In genomic region chr1:212567676-212568075, GRCh38 we compare ENCODE assay signal across 12 cellular contexts. TPM values are rescaled to one million over a fixed set of nuclear protein-coding genes. Genes with fewer than 3 reads are reported as not detected.
DNase-seq lines count a peak whose midpoint lies in the region; ATAC-seq, FAIRE-seq and TF ChIP-seq lines count a peak whose summit lies in the region.
"Had no signal": no experiment of that assay in that cellular context is flagged by ENCODE, and none has a peak within 500 bp of the region (broad histone marks: within the 10 kb centered on the region; RNA-seq: fewer than 3 reads in every experiment).

No MANE protein-coding gene starts in this region.

- H3K9me3 ChIP-seq in PC-3 (ENCODE audit: low read length) (no peaks in the 10 kb centered on the region), endothelial cell of umbilical vein (replicated peaks; ENCODE audit: control insufficient read depth, insufficient read depth, low read length) (no peaks in the 10 kb centered on the region), sigmoid colon (no peaks in the 10 kb centered on the region)

- dilution Hi-C loops in endothelial cell of umbilical vein (cut with MboI; ENCODE audit: extremely low pct_ligation_motif_present, low sequenced_read_pairs): no loop called here

- H3K4me1 ChIP-seq in PC-3 (ENCODE audit: insufficient read depth, low read length) (peaks cover 21% of the 10 kb centered on the region), endothelial cell of umbilical vein (ENCODE audit: control insufficient read depth, extremely low read depth, insufficient read depth, low read length) (peaks cover 18% of the 10 kb centered on the region), sigmoid colon (peaks cover 0 to 11% (median 9%) of the 10 kb centered on the region in 4 donors)

- H3K9me2 ChIP-seq in PC-3 (replicated peaks; ENCODE audit: low read length): no peaks in the 10 kb centered on the region

- H3K9me3 Mint-ChIP-seq in WTC11: peaks cover 5% of the 10 kb centered on the region; the same call in 1 of the 2 replicates

- no peak overlapping the region for H3K27ac ChIP-seq in PC-3 (ENCODE audit: low read length)
- H3K27ac ChIP-seq in endothelial cell of umbilical vein (ENCODE audit: insufficient read depth, low read depth, low read length): no peak overlapping the region
- H3K27ac ChIP-seq in sigmoid colon: peak overlapping the region; percentile 73 to 81 (median 78)
- H3K27ac ChIP-seq: epithelial cell of prostate had no signal

- CTCF ChIA-PET in PC-3 (lab: Charles Lee) (interaction anchor here (0.6 to 0.8 kb wide), 3 partner anchors 13 to 1970 kb away, joined by 3 to 4 read pairs (median 3); no protein-coding TSS in a partner anchor), endothelial cell of umbilical vein (lab: Charles Lee) (interaction anchor here (0.8 to 2.2 kb wide), 11 partner anchors 8 to 182 kb away, joined by 3 to 10 read pairs (median 4); partner anchors contain the start of gene ATF3), WTC11 (lab: Charles Lee) (interaction anchor here (1.0 to 1.7 kb wide), 4 partner anchors 14 to 112 kb away, joined by 3 to 9 read pairs (median 4); no protein-coding TSS in a partner anchor)

- no peaks in the 10 kb centered on the region for H3F3A ChIP-seq in PC-3 (ENCODE audit: low read length, unreplicated experiment)

- DNase-seq in GM19239 (ENCODE audit: insufficient read length, low spot score): no peak
- DNase-seq in PC-3: no peak
- no peak for DNase-seq in endothelial cell of umbilical vein (ENCODE audit: low read depth, low spot score)
- DNase-seq in sigmoid colon: no peak
- no peak for DNase-seq in WTC11 (ENCODE audit: low spot score)
- no peak for DNase-seq in NCI-H2196 (lab: John Stamatoyannopoulos, UW; ENCODE audit: unreplicated experiment)
- DNase-seq in A172 (ENCODE audit: low spot score): no peak
- DNase-seq in ecto neural progenitor cell (ENCODE audit: low spot score): no peak

- peaks cover 14% of the 10 kb centered on the region for H3K4me1 Mint-ChIP-seq in WTC11

- H3K4me2 ChIP-seq in PC-3 (ENCODE audit: low read length) (peak overlapping the region; percentile 85), endothelial cell of umbilical vein (ENCODE audit: insufficient read depth, low read length) (peak overlapping the region; percentile 88)

- no peaks in the 10 kb centered on the region for H3K27me3 ChIP-seq in PC-3 (ENCODE audit: low read length)
- H3K27me3 ChIP-seq in endothelial cell of umbilical vein (ENCODE audit: control insufficient read depth in 2 of 2, insufficient read depth in 2 of 2, low read length in 2 of 2): no peaks in the 10 kb centered on the region
- no peaks in the 10 kb centered on the region for H3K27me3 ChIP-seq in sigmoid colon

- no peaks in the 10 kb centered on the region for H3K9me1 ChIP-seq in endothelial cell of umbilical vein (replicated peaks; ENCODE audit: control insufficient read depth, extremely low read depth, insufficient read depth, low read length)

- no peak overlapping the region for H3K4me3 Mint-ChIP-seq in WTC11

- peak overlapping the region; percentile 67; the same call in 1 of the 2 replicates for H3K4me3 ChIP-seq in PC-3 (ENCODE audit: low read length)
- no peak overlapping the region for H3K4me3 ChIP-seq in endothelial cell of umbilical vein (replicated peaks in 1 of 3; ENCODE audit: insufficient read depth in 1 of 3, low read depth in 1 of 3, low read length in 3 of 3)
- no peak overlapping the region for H3K4me3 ChIP-seq in sigmoid colon

- H3K9ac ChIP-seq in PC-3 (ENCODE audit: low read length): no peak overlapping the region
- peak overlapping the region; percentile 82 for H3K9ac ChIP-seq in endothelial cell of umbilical vein (replicated peaks; ENCODE audit: extremely low read depth, insufficient read depth, low read length)

- H3K27me3 Mint-ChIP-seq in WTC11 (ENCODE audit: low read depth): no peaks in the 10 kb centered on the region; the same call in 1 of the 2 replicates

- BruUV-seq in PC-3 (replicated peaks; lab: Mats Ljungman, UMichigan) (no TSS peak), endothelial cell of umbilical vein (replicated peaks; lab: Mats Ljungman, UMichigan) (no TSS peak)

- ATAC-seq in PC-3: no peak
- ATAC-seq in WTC11: no peak

- WGBS in sigmoid colon, 2 donors: 76% methylated on average over 2 of the region's 2 CpGs

- no peaks in the 10 kb centered on the region for H3K36me3 Mint-ChIP-seq in WTC11

- POLR2A ChIA-PET in PC-3 (lab: Charles Lee; ENCODE audit: unreplicated experiment): interaction anchor here (0.5 to 2.1 kb wide), 3 partner anchors 13 to 290 kb away, joined by 3 to 12 read pairs (median 3); partner anchors contain the start of genes ATF3 and FLVCR1
- POLR2A ChIA-PET in endothelial cell of umbilical vein (lab: Charles Lee): interaction anchor here (2.8 kb wide), 1 partner anchor 41 kb away, joined by 16 read pairs; the partner anchor contains the start of gene ATF3
- POLR2A ChIA-PET in WTC11 (lab: Charles Lee): interaction anchor here (1.8 kb wide), 1 partner anchor 41 kb away, joined by 5 read pairs; the partner anchor contains the start of gene ATF3

- H2AFZ ChIP-seq in PC-3 (ENCODE audit: low read length) (no peak overlapping the region), endothelial cell of umbilical vein (ENCODE audit: low read depth, low read length) (no peak overlapping the region)

- TF ChIP-seq CTCF in PC-3 (conservative IDR thresholded peaks at IDR 0.05; ENCODE audit: low read depth, low read length): no peak
- no peak for TF ChIP-seq CTCF in endothelial cell of umbilical vein (IDR thresholded peaks at IDR 0.05; ENCODE audit: extremely low read depth in 1 of 2, insufficient read depth in 1 of 2, low read depth in 1 of 2, low read length in 2 of 2)
- TF ChIP-seq CTCF in sigmoid colon (IDR thresholded peaks at IDR 0.05): no peak
- TF ChIP-seq CTCF in WTC11 (IDR thresholded peaks at IDR 0.05): no peak

- H3K27ac Mint-ChIP-seq in WTC11: no peak overlapping the region

- TF ChIP-seq POLR2A in endothelial cell of umbilical vein (IDR thresholded peaks at IDR 0.05; ENCODE audit: low read depth, low read length) (no peak), sigmoid colon (IDR thresholded peaks at IDR 0.05) (no peak)

- no peaks in the 10 kb centered on the region for H3K79me2 ChIP-seq in PC-3 (ENCODE audit: low read length)
- H3K79me2 ChIP-seq in endothelial cell of umbilical vein (ENCODE audit: control insufficient read depth, insufficient read depth, low read length): no peaks in the 10 kb centered on the region

- FAIRE-seq in GM19239 (lab: Jason Lieb, UNC): peak; percentile 4
- no peak for FAIRE-seq in endothelial cell of umbilical vein (lab: Jason Lieb, UNC)
- FAIRE-seq: bronchial epithelial cell, H1, TTC549 had no signal

- no peaks in the 10 kb centered on the region for H4K20me1 ChIP-seq in PC-3 (ENCODE audit: low read length)
- H4K20me1 ChIP-seq in endothelial cell of umbilical vein (replicated peaks; ENCODE audit: control insufficient read depth, extremely low read depth, insufficient read depth, low read length): no peaks in the 10 kb centered on the region

- no peak for TF ChIP-seq EP300 in sigmoid colon (IDR thresholded peaks at IDR 0.05)

- H3K36me3 ChIP-seq in PC-3 (ENCODE audit: low read depth, low read length) (no peaks in the 10 kb centered on the region), endothelial cell of umbilical vein (ENCODE audit: control insufficient read depth in 2 of 2, extremely low read depth in 1 of 2, insufficient read depth in 2 of 2, low read length in 2 of 2) (no peaks in the 10 kb centered on the region), sigmoid colon (no peaks in the 10 kb centered on the region)

- intact Hi-C loops in PC-3 (cut with micrococcal nuclease): loop anchor here (2.0 to 10.0 kb wide), 3 partner anchors 29 to 283 kb away; partner anchors contain the start of gene PPP2R5A
- intact Hi-C loops in endothelial cell of umbilical vein (cut with micrococcal nuclease): loop anchor here (1.0 to 10.0 kb wide), 3 partner anchors 29 to 993 kb away; partner anchors contain the start of genes ATF3 and SLC30A1
- intact Hi-C loops in sigmoid colon (cut with DNase I): loop anchor here (10.0 kb wide), 2 partner anchors 227 to 287 kb away; partner anchors contain the start of genes FLVCR1, NSL1 and TATDN3

TF ChIP-seq in endothelial cell of umbilical vein, 7 proteins besides CTCF, POLR2A, EP300 and RAD21 (continues in another document):
- TF ChIP-seq JUN (IDR thresholded peaks at IDR 0.05; ENCODE audit: borderline replicate concordance, insufficient read depth, insufficient read length, low read depth): no peak
- no peak for TF ChIP-seq MYC (IDR thresholded peaks at IDR 0.05; ENCODE audit: low read depth, low read length)
- no peak for TF ChIP-seq GATA2 (IDR thresholded peaks at IDR 0.05; ENCODE audit: insufficient read depth, insufficient read length, low read depth, low read length)
- no peak for TF ChIP-seq EZH2 (IDR thresholded peaks at IDR 0.05; ENCODE audit: borderline replicate concordance, low read depth, low read length, severe bottlenecking)

RNA-seq across cellular contexts. Expression of gene ATF3, which starts 40.9 kb away (rescaled TPM):
- total RNA-seq in PC-3 (2014; rRNA removed) (275 and 335 TPM in 2 replicates), endothelial cell of umbilical vein (6.1 and 10.7 TPM in 2 replicates), sigmoid colon (10 to 100 TPM in 2 of 4 donors, 1 to 10 TPM in 2; 3.2 to 32.0 (median 11.8) TPM), WTC11 (2021) (12.5 to 19.4 TPM (median 14.6 TPM) in 3 replicates)
- polyA plus RNA-seq in endothelial cell of umbilical vein (16.6 and 17.1 TPM in 2 replicates), sigmoid colon (100 to 1,000 TPM in 1 of 3 donors, 10 to 100 TPM in 2; 29.4 to 162 (median 37.8) TPM)
- polyA plus RNA-seq in endothelial cell of umbilical vein (2011; cell fraction: cytosol; rRNA removed): 15.0 and 27.2 TPM in 2 replicates
- polyA plus RNA-seq in endothelial cell of umbilical vein (2011; cell fraction: nucleus; rRNA removed): 112 and 144 TPM in 2 replicates
- 20.5 and 21.1 TPM in 2 replicates for polyA plus RNA-seq in endothelial cell of umbilical vein (2012)
- polyA minus RNA-seq in endothelial cell of umbilical vein: 21.1 and 35.4 TPM in 2 replicates
- polyA minus RNA-seq in endothelial cell of umbilical vein (2011; cell fraction: cytosol; rRNA and poly(A)+ RNA removed): 24.9 TPM
- polyA minus RNA-seq in endothelial cell of umbilical vein (2011; cell fraction: nucleus; rRNA and poly(A)+ RNA removed): 91.9 and 95.5 TPM in 2 replicates
- 0.86 and 1.0 TPM in 2 replicates for total RNA-seq in A172 (2014; rRNA removed; shearing (Covaris generic))

Comparison
In these comparisons a context has a peak if more than half of its experiments do, and no peak if none do; other contexts are left out.
1. H3K27ac ChIP-seq: peak in sigmoid colon (4 of 4); none in PC-3 (single experiment) and endothelial cell of umbilical vein (single experiment).